8 cellular contexts compared by ENCODE assay signal in the genomic region with DNA sequence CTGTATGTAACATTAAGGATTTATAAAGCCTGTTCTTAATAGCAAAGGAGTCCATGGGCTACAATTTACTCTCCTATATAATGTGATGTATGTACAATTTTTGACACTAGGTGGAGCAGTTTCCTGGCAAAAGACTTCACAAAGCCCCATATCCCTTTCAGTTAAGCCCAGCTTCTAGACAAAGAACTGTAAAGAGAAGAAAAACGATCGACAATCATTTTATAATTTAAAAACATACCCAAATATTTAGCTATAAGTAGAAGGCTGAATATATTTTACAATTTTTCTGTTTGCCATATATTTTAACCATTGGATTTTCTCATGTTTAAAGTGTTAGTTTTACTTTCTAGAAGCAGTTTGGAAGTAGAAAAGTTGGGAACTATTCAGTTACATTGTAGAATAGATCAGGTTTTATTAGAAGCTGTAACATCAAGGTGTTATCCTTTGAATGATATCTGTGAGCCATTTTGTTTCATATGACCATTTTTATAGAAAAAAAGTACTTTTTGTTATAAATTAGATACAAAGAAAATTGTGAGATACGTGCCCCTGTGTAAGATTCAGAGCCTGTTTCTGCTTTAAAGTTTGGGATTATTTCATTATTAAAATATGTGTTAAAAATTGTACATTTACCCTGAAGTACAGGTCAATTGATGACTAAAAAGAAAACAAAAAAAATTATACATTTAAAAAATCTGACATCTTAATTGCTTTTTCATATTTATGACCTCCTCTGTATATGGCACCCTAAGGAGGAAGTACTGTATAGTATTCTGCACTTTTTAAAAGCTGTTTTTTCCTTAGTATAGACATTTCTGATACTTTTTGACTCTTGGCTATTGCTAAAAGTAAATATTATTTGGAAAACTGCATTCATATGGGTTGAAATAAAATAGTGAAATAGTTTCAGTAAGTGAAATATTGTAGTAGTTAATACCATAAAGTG. TPM values are rescaled to one million over a fixed set of nuclear protein-coding genes. Genes with fewer than 3 reads are reported as not detected.
DNase-seq lines count a peak whose midpoint lies in the region; ATAC-seq and TF ChIP-seq lines count a peak whose summit lies in the region.

No MANE protein-coding gene starts in this region.

- peak; percentile 77 for TF ChIP-seq RAD21 in neural cell (conservative IDR thresholded peaks at IDR 0.05)

- intact Hi-C loops in activated CD4-positive, alpha-beta T cell treated with anti-CD3 and anti-CD28 coated beads, Interleukin-2, amount 10 ng/mL, durations not matched to agents 24 days and 14 days (cut with micrococcal nuclease): loop anchor here (1.0 to 5.0 kb wide), 6 partner anchors 9 to 284 kb away; no protein-coding TSS in a partner anchor

- H3K36me3 ChIP-seq in neural cell (ENCODE audit: insufficient read depth, low read length): no peaks in the 10 kb centered on the region

- peak overlapping the region; percentile 37 for H3K4me3 ChIP-seq in fibroblast of pulmonary artery (replicated peaks; ENCODE audit: low read depth, low read length)
- no peak overlapping the region for H3K4me3 ChIP-seq in neural cell (ENCODE audit: low read length)

- peaks cover 23% of the 10 kb centered on the region for H3K36me3 Mint-ChIP-seq in activated CD4-positive, alpha-beta T cell treated with anti-CD3 and anti-CD28 coated beads, Interleukin-2, amount 10 ng/mL, durations not matched to agents 24 days and 14 days (ENCODE audit: low read depth)

- ATAC-seq in HG03095 (IDR thresholded peaks at IDR 0.05; ENCODE audit: unreplicated experiment): peak; percentile 49
- no peak for ATAC-seq in HG03520 (IDR thresholded peaks at IDR 0.05; ENCODE audit: unreplicated experiment)

- H3K27me3 ChIP-seq in neural cell (ENCODE audit: insufficient read depth, low read depth, low read length): no peaks in the 10 kb centered on the region

- no peaks in the 10 kb centered on the region for H3K9me3 Mint-ChIP-seq in activated CD4-positive, alpha-beta T cell treated with anti-CD3 and anti-CD28 coated beads, Interleukin-2, amount 10 ng/mL, durations not matched to agents 24 days and 14 days

- peak; percentile 85 for DNase-seq in activated CD4-positive, alpha-beta T cell treated with anti-CD3 and anti-CD28 coated beads, Interleukin-2, amount 10 ng/mL, durations not matched to agents 24 days and 14 days
- DNase-seq in activated CD4-positive, alpha-beta T cell treated with anti-CD3 and anti-CD28 coated beads for 48 hours: no peak
- DNase-seq in NCI-H2227 treated with DMSO at 0.1 percent for 48 hours (lab: John Stamatoyannopoulos, UW) (peak; percentile 85), fibroblast of pulmonary artery (ENCODE audit: low read depth) (peak; percentile 95)

- H3F3A ChIP-seq in neural cell (ENCODE audit: insufficient read depth, low read length, poor library complexity, severe bottlenecking): no peaks in the 10 kb centered on the region

- no peaks in the 10 kb centered on the region for H3K27me3 Mint-ChIP-seq in activated CD4-positive, alpha-beta T cell treated with anti-CD3 and anti-CD28 coated beads, Interleukin-2, amount 10 ng/mL, durations not matched to agents 24 days and 14 days

- TF ChIP-seq EP300 in neural cell (conservative IDR thresholded peaks at IDR 0.05; ENCODE audit: poor library complexity, severe bottlenecking): no peak

- no peak overlapping the region for H3K9ac ChIP-seq in neural cell (ENCODE audit: low read length)

- H3K27ac ChIP-seq in VCaP: peak overlapping the region; percentile 90
- H3K27ac ChIP-seq in neural cell (ENCODE audit: low read length): no peak overlapping the region

- peak; percentile 83 for TF ChIP-seq CTCF in VCaP (conservative IDR thresholded peaks at IDR 0.05)
- peak; percentile 60 for TF ChIP-seq CTCF in fibroblast of pulmonary artery (IDR thresholded peaks at IDR 0.05; ENCODE audit: low read length, missing control alignments)
- peak; percentile 79 for TF ChIP-seq CTCF in neural cell (IDR thresholded peaks at IDR 0.05; ENCODE audit: poor library complexity, severe bottlenecking)

- no peaks in the 10 kb centered on the region for H3K9me2 ChIP-seq in neural cell (ENCODE audit: insufficient read depth, low read length)

- no peak overlapping the region for H2AFZ ChIP-seq in neural cell (ENCODE audit: low read depth, low read length)

- H3K4me3 Mint-ChIP-seq in activated CD4-positive, alpha-beta T cell treated with anti-CD3 and anti-CD28 coated beads, Interleukin-2, amount 10 ng/mL, durations not matched to agents 24 days and 14 days: peak overlapping the region; percentile 71

- H3K27ac Mint-ChIP-seq in activated CD4-positive, alpha-beta T cell treated with anti-CD3 and anti-CD28 coated beads, Interleukin-2, amount 10 ng/mL, durations not matched to agents 24 days and 14 days: peak overlapping the region; percentile 85

- no peaks in the 10 kb centered on the region for H3K79me2 ChIP-seq in neural cell (replicated peaks; ENCODE audit: insufficient read depth, low read length)

- no peaks in the 10 kb centered on the region for H4K20me1 ChIP-seq in neural cell (ENCODE audit: insufficient read depth)

- no peaks in the 10 kb centered on the region for H3K9me3 ChIP-seq in neural cell (ENCODE audit: low read length)

- no peak overlapping the region for H3K4me2 ChIP-seq in neural cell (ENCODE audit: low read length)

- H3K4me1 Mint-ChIP-seq in activated CD4-positive, alpha-beta T cell treated with anti-CD3 and anti-CD28 coated beads, Interleukin-2, amount 10 ng/mL, durations not matched to agents 24 days and 14 days: peaks cover 58% of the 10 kb centered on the region

TF ChIP-seq in neural cell, 6 proteins besides CTCF, POLR2A, EP300 and RAD21:
- TF ChIP-seq SMC3 (conservative IDR thresholded peaks at IDR 0.05; ENCODE audit: poor library complexity) (peak; percentile 80), TAF1 (IDR thresholded peaks at IDR 0.05; ENCODE audit: low read depth) (no peak)

RNA-seq across cellular contexts. Expression of a gene that starts 46.3 kb away (rescaled TPM):
- total RNA-seq in activated CD4-positive, alpha-beta T cell treated with anti-CD3 and anti-CD28 coated beads, Interleukin-2, amount 10 ng/mL, durations not matched to agents 24 days and 14 days: 417 and 422 TPM in 2 replicates
- 64.4 and 75.9 TPM in 2 replicates for polyA plus RNA-seq in neural cell
- polyA minus RNA-seq in neural cell: 151 and 206 TPM in 2 replicates

RNA-seq across cellular contexts. Expression of a gene that starts 46.6 kb away (rescaled TPM):
- 49.0 and 50.3 TPM in 2 replicates for total RNA-seq in activated CD4-positive, alpha-beta T cell treated with anti-CD3 and anti-CD28 coated beads, Interleukin-2, amount 10 ng/mL, durations not matched to agents 24 days and 14 days
- 11.7 and 13.2 TPM in 2 replicates for polyA plus RNA-seq in neural cell
- polyA minus RNA-seq in neural cell: 12.6 and 14.6 TPM in 2 replicates
